Comparison of ENCODE assay signal across 8 cellular contexts in the genomic region with DNA sequence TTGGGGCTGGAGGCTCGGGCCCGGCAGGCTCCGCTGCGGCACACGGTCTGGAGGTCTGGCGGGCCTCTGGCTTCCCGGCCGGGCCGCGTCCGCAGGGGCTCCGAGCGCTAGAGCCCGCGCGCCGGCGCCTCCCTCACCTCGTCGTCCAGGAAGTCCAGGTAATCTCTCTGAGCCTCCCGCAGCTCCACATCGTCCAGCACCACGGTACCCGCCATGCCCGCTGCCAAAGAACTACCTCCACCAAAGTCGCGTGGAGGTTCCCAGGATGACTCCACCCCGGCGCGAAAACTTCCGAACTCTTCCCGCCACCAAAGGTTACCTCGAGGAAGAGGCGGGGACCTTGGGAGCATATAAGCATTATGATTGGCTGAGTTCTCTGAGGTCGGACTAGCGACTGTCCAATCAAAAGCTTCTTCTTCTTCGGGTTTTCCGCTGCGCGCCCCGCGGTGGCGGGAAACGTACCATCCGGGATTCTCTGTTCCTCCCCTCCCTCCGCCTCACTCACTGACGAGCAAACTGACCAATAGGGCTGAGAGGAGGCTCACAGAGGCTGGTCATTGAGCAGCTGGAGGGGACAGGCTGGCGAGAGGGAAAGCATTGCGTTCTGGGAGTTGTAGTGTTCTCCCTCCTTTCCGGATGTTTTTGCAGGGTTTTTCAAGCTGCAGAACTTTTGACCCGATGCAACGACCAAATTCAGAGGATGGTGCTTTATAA. TPM values are rescaled to one million over a fixed set of nuclear protein-coding genes. Genes with fewer than 3 reads are reported as not detected.
DNase-seq lines count a peak whose midpoint lies in the region; ATAC-seq and TF ChIP-seq lines count a peak whose summit lies in the region.

Gene MCM3, minus strand, starts transcription at position 283 of the 714 bp plus-strand sequence. Its CDS starts 68 bp downstream, at position 215.

- peak within 1 kb of the TSS; percentile 72 for H3K9ac ChIP-seq in DND-41 (ENCODE audit: low read depth, low read length)
- H3K9ac ChIP-seq in GM23248, result peak within 1 kb of the TSS; percentile 83
- peak within 1 kb of the TSS; percentile 66 for H3K9ac ChIP-seq in fibroblast of lung (ENCODE audit: insufficient read depth, low read length)

- H3K36me3 Mint-ChIP-seq in activated T-helper 1 cell treated with anti-CD3 and anti-CD28 coated beads, Interleukin-12 subunit alpha, Interleukin-12 subunit beta, Interleukin-2, Interleukin-4 antibody, amounts not matched to agents 30 ng/mL and 10 ng/mL and 1 ng/mL, durations not matched to agents 14 hours and 24 hours and 36 hours (ENCODE audit: low read depth), result peaks cover 34% of the 10 kb centered on the region
- H3K36me3 Mint-ChIP-seq in naive thymus-derived CD4-positive, alpha-beta T cell, result peaks cover 5 to 27% (median 23%) of the 10 kb centered on the region in 5 donors
- H3K36me3 Mint-ChIP-seq in stimulated activated naive B cell treated with anti-CD40 and anti-IgM and Interleukin-4, amounts not matched to agents 10 μg/mL and 1 μg/mL and 100 μg/mL, for 72 hours, result peaks cover 21 to 30% of the 10 kb centered on the region in 2 donors

- peaks cover 50% of the 10 kb centered on the region for H3K4me1 Mint-ChIP-seq in activated T-helper 1 cell treated with anti-CD3 and anti-CD28 coated beads, Interleukin-12 subunit alpha, Interleukin-12 subunit beta, Interleukin-2, Interleukin-4 antibody, amounts not matched to agents 30 ng/mL and 10 ng/mL and 1 ng/mL, durations not matched to agents 14 hours and 24 hours and 36 hours (ENCODE audit: low read depth)
- H3K4me1 Mint-ChIP-seq in naive thymus-derived CD4-positive, alpha-beta T cell, result peaks cover 22 to 58% (median 48%) of the 10 kb centered on the region in 7 donors
- H3K4me1 Mint-ChIP-seq in stimulated activated naive B cell treated with anti-CD40 and anti-IgM and Interleukin-4, amounts not matched to agents 10 μg/mL and 1 μg/mL and 100 μg/mL, for 72 hours, result peaks cover 11 to 22% of the 10 kb centered on the region in 2 donors

- H3K27me3 Mint-ChIP-seq in activated T-helper 1 cell treated with anti-CD3 and anti-CD28 coated beads, Interleukin-12 subunit alpha, Interleukin-12 subunit beta, Interleukin-2, Interleukin-4 antibody, amounts not matched to agents 30 ng/mL and 10 ng/mL and 1 ng/mL, durations not matched to agents 14 hours and 24 hours and 36 hours (ENCODE audit: insufficient read depth), result no peaks in the 10 kb centered on the region
- H3K27me3 Mint-ChIP-seq in naive thymus-derived CD4-positive, alpha-beta T cell, result no peaks in the 10 kb centered on the region
- no peaks in the 10 kb centered on the region for H3K27me3 Mint-ChIP-seq in stimulated activated naive B cell treated with anti-CD40 and anti-IgM and Interleukin-4, amounts not matched to agents 10 μg/mL and 1 μg/mL and 100 μg/mL, for 72 hours

- in situ Hi-C loops in GM23248 (cut with MboI), result no loop called here

- H3K4me2 ChIP-seq in DND-41 (ENCODE audit: insufficient read depth, low read length) (peak within 1 kb of the TSS; percentile 74), GM23248 (ENCODE audit: unreplicated experiment) (peak within 1 kb of the TSS; percentile 88), fibroblast of lung (ENCODE audit: extremely low read depth, insufficient read depth, low read length) (peak within 1 kb of the TSS; percentile 89)

- H3K4me1 ChIP-seq in DND-41 (ENCODE audit: insufficient read depth, low read length) (peaks cover 66% of the 10 kb centered on the region), GM23248 (ENCODE audit: insufficient read depth) (peaks cover 9% of the 10 kb centered on the region; the same call in 1 of the 2 replicates), fibroblast of lung (ENCODE audit: control insufficient read depth, extremely low read depth, insufficient read depth, low read length) (peaks cover 3% of the 10 kb centered on the region)
- peaks cover 32 to 33% of the 10 kb centered on the region in 2 donors for H3K4me1 ChIP-seq in naive thymus-derived CD4-positive, alpha-beta T cell (ENCODE audit: control insufficient read depth in 2 of 2, insufficient read depth in 2 of 2, low read length in 2 of 2)

- CTCF ChIA-PET in naive thymus-derived CD4-positive, alpha-beta T cell (lab: Charles Lee), result interaction anchor here (0.6 to 5.1 kb wide), 17 partner anchors 9 to 1077 kb away, joined by 3 to 88 read pairs (median 6); partner anchors contain the start of genes EFHC1 and PAQR8

- H4K20me1 ChIP-seq in DND-41 (ENCODE audit: insufficient read depth, low read length) (peaks cover 36% of the 10 kb centered on the region), GM23248 (ENCODE audit: insufficient read depth) (no peaks in the 10 kb centered on the region), fibroblast of lung (ENCODE audit: control insufficient read depth, extremely low read depth, insufficient read depth, low read length) (no peaks in the 10 kb centered on the region)

- whole genome bisulfite sequencing in GM23248 (ENCODE audit: low coverage in 1 of 2, low lambda C conversion rate in 2 of 2, missing lambda C conversion rate in 2 of 2), 2 experiments, result 1 to 3% methylated on average over 49 to 52 of the region's 52 CpGs

- H3F3A ChIP-seq in GM23248 (ENCODE audit: insufficient read depth), result peaks cover 18% of the 10 kb centered on the region

- no peaks in the 10 kb centered on the region for H3K9me2 ChIP-seq in GM23248 (ENCODE audit: insufficient read depth)

- peak within 1 kb of the TSS; percentile 76 for H3K27ac Mint-ChIP-seq in activated T-helper 1 cell treated with anti-CD3 and anti-CD28 coated beads, Interleukin-12 subunit alpha, Interleukin-12 subunit beta, Interleukin-2, Interleukin-4 antibody, amounts not matched to agents 30 ng/mL and 10 ng/mL and 1 ng/mL, durations not matched to agents 14 hours and 24 hours and 36 hours
- peak within 1 kb of the TSS in 6 of 9 donors; percentile 28 to 77 (median 30) for H3K27ac Mint-ChIP-seq in naive thymus-derived CD4-positive, alpha-beta T cell
- H3K27ac Mint-ChIP-seq in stimulated activated naive B cell treated with anti-CD40 and anti-IgM and Interleukin-4, amounts not matched to agents 10 μg/mL and 1 μg/mL and 100 μg/mL, for 72 hours, result no peak within 1 kb of the TSS

- H3K36me3 ChIP-seq in DND-41 (ENCODE audit: insufficient read depth, low read length) (peaks cover 43% of the 10 kb centered on the region), GM23248 (ENCODE audit: low read depth) (peaks cover 23% of the 10 kb centered on the region), fibroblast of lung (ENCODE audit: control insufficient read depth, insufficient read depth, low read length) (peaks cover 2% of the 10 kb centered on the region)
- H3K36me3 ChIP-seq in naive thymus-derived CD4-positive, alpha-beta T cell (ENCODE audit: control insufficient read depth in 2 of 3, insufficient read depth in 3 of 3, low read length in 3 of 3), result peaks cover 2 to 29% (median 6%) of the 10 kb centered on the region in 3 experiments

- peak; percentile 99 for DNase-seq in DND-41
- peak; percentile 100 for DNase-seq in GM23248
- DNase-seq in Kasumi-1 (lab: John Stamatoyannopoulos, UW), result peak; percentile 99
- DNase-seq in RPMI7951 (ENCODE audit: low read depth), result peak; percentile 99
- DNase-seq in activated T-helper 1 cell treated with anti-CD3 and anti-CD28 coated beads, Interleukin-12 subunit alpha, Interleukin-12 subunit beta, Interleukin-2, Interleukin-4 antibody, amounts not matched to agents 30 ng/mL and 10 ng/mL and 1 ng/mL, durations not matched to agents 14 hours and 24 hours and 36 hours (ENCODE audit: low spot score), result peak; percentile 97
- peak; percentile 99 for DNase-seq in fibroblast of lung (ENCODE audit: low read depth in 2 of 2)
- DNase-seq in naive thymus-derived CD4-positive, alpha-beta T cell, result peak; percentile 76 to 98 (median 97)
- DNase-seq in stimulated activated naive B cell treated with anti-CD40 and anti-IgM and Interleukin-4, amounts not matched to agents 10 μg/mL and 1 μg/mL and 100 μg/mL, for 72 hours, result peak; percentile 98

- intact Hi-C loops in activated T-helper 1 cell treated with anti-CD3 and anti-CD28 coated beads, Interleukin-12 subunit alpha, Interleukin-12 subunit beta, Interleukin-2, Interleukin-4 antibody, amounts not matched to agents 30 ng/mL and 10 ng/mL and 1 ng/mL, durations not matched to agents 14 hours and 24 hours and 36 hours (cut with micrococcal nuclease), result loop anchor here (1.0 to 10.0 kb wide), 13 partner anchors 12 to 1510 kb away; partner anchors contain the start of genes EFHC1, GCLC, GSTA4 and LRRC1
- intact Hi-C loops in naive thymus-derived CD4-positive, alpha-beta T cell (cut with micrococcal nuclease), result loop anchor here (1.0 to 5.0 kb wide), 15 partner anchors 21 to 1263 kb away; partner anchors contain the start of genes EFHC1 (in 2 of the 2), GSTA4 (in 2 of the 2), TRAM2 (in 2 of the 2) and GCLC (in 1 of the 2)

- peak within 1 kb of the TSS; percentile 74 for H2AFZ ChIP-seq in DND-41 (ENCODE audit: low read depth, low read length)
- H2AFZ ChIP-seq in GM23248, result peak within 1 kb of the TSS; percentile 95
- peak within 1 kb of the TSS; percentile 83 for H2AFZ ChIP-seq in fibroblast of lung (ENCODE audit: low read length)

- POLR2A ChIA-PET in naive thymus-derived CD4-positive, alpha-beta T cell (lab: Charles Lee), result interaction anchor here (0.6 to 6.3 kb wide), 27 partner anchors 10 to 781 kb away, joined by 3 to 92 read pairs (median 7); partner anchors contain the start of genes EFHC1, FBXO9, GSTA4 and PAQR8

- H3K4me3 Mint-ChIP-seq in activated T-helper 1 cell treated with anti-CD3 and anti-CD28 coated beads, Interleukin-12 subunit alpha, Interleukin-12 subunit beta, Interleukin-2, Interleukin-4 antibody, amounts not matched to agents 30 ng/mL and 10 ng/mL and 1 ng/mL, durations not matched to agents 14 hours and 24 hours and 36 hours, result no peak within 1 kb of the TSS
- peak within 1 kb of the TSS in 4 of 10 donors; percentile 42 to 89 (median 58) for H3K4me3 Mint-ChIP-seq in naive thymus-derived CD4-positive, alpha-beta T cell
- H3K4me3 Mint-ChIP-seq in stimulated activated naive B cell treated with anti-CD40 and anti-IgM and Interleukin-4, amounts not matched to agents 10 μg/mL and 1 μg/mL and 100 μg/mL, for 72 hours, result peak within 1 kb of the TSS; percentile 80 to 82

- H3K9me3 ChIP-seq in DND-41 (ENCODE audit: insufficient read depth, low read length, severe bottlenecking), result no peaks in the 10 kb centered on the region
- no peaks in the 10 kb centered on the region for H3K9me3 ChIP-seq in GM23248 (ENCODE audit: low read depth)
- no peaks in the 10 kb centered on the region for H3K9me3 ChIP-seq in fibroblast of lung (ENCODE audit: control insufficient read depth, insufficient read depth, low read depth, low read length)
- H3K9me3 ChIP-seq in naive thymus-derived CD4-positive, alpha-beta T cell (ENCODE audit: control insufficient read depth in 2 of 3, low read length in 3 of 3), result no peaks in the 10 kb centered on the region

- H3K9me3 Mint-ChIP-seq in activated T-helper 1 cell treated with anti-CD3 and anti-CD28 coated beads, Interleukin-12 subunit alpha, Interleukin-12 subunit beta, Interleukin-2, Interleukin-4 antibody, amounts not matched to agents 30 ng/mL and 10 ng/mL and 1 ng/mL, durations not matched to agents 14 hours and 24 hours and 36 hours, result no peaks in the 10 kb centered on the region
- no peaks in the 10 kb centered on the region for H3K9me3 Mint-ChIP-seq in naive thymus-derived CD4-positive, alpha-beta T cell
- H3K9me3 Mint-ChIP-seq in stimulated activated naive B cell treated with anti-CD40 and anti-IgM and Interleukin-4, amounts not matched to agents 10 μg/mL and 1 μg/mL and 100 μg/mL, for 72 hours, result no peaks in the 10 kb centered on the region

- peak; percentile 95 for ATAC-seq in DND-41 (ENCODE audit: insufficient read depth, low read depth)
- ATAC-seq in naive thymus-derived CD4-positive, alpha-beta T cell, result peak; percentile 98
- peak; percentile 98 for ATAC-seq in stimulated activated naive B cell treated with anti-CD40 and anti-IgM and Interleukin-4, amounts not matched to agents 10 μg/mL and 1 μg/mL and 100 μg/mL, for 72 hours (replicated peaks)

- TF ChIP-seq CTCF in DND-41 (IDR thresholded peaks at IDR 0.05; ENCODE audit: borderline replicate concordance, extremely low read depth, low read length, poor library complexity, severe bottlenecking) (no peak), fibroblast of lung (conservative IDR thresholded peaks at IDR 0.05 in 1 of 2, IDR thresholded peaks at IDR 0.05 in 1 of 2; ENCODE audit: low read depth in 1 of 2, low read length in 2 of 2) (peak in 1 of 2 donors; percentile 31)

- H3K79me2 ChIP-seq in DND-41 (ENCODE audit: insufficient read depth, low read length) (peaks cover 55% of the 10 kb centered on the region), GM23248 (ENCODE audit: insufficient read depth) (peaks cover 26% of the 10 kb centered on the region), fibroblast of lung (ENCODE audit: control insufficient read depth, insufficient read depth, low read length) (peaks cover 20% of the 10 kb centered on the region)

- H3K27ac ChIP-seq in DND-41 (ENCODE audit: low read length) (peak within 1 kb of the TSS; percentile 94), GM23248 (peak within 1 kb of the TSS; percentile 41), fibroblast of lung (ENCODE audit: insufficient read depth, low read length) (peak within 1 kb of the TSS; percentile 69)
- peak within 1 kb of the TSS; percentile 74 for H3K27ac ChIP-seq in naive thymus-derived CD4-positive, alpha-beta T cell (ENCODE audit: low read depth, low read length)

- peak within 1 kb of the TSS; percentile 79 to 92 for H3K4me3 ChIP-seq in DND-41 (ENCODE audit: low read depth in 1 of 2, low read length in 2 of 2)
- H3K4me3 ChIP-seq in GM23248, result peak within 1 kb of the TSS; percentile 81
- peak within 1 kb of the TSS; percentile 69 to 91 (median 76) for H3K4me3 ChIP-seq in fibroblast of lung (replicated peaks in 1 of 4; ENCODE audit: control extremely low read depth in 1 of 4, insufficient read depth in 1 of 4, low read depth in 3 of 4, low read length in 4 of 4)
- peak within 1 kb of the TSS; percentile 77 for H3K4me3 ChIP-seq in naive thymus-derived CD4-positive, alpha-beta T cell (ENCODE audit: low read length)

- H3K27me3 ChIP-seq in DND-41 (ENCODE audit: insufficient read depth, low read length, poor library complexity) (no peaks in the 10 kb centered on the region), GM23248 (replicated peaks; ENCODE audit: insufficient read depth) (no peaks in the 10 kb centered on the region), fibroblast of lung (ENCODE audit: control insufficient read depth, insufficient read depth, low read length) (no peaks in the 10 kb centered on the region)
- no peaks in the 10 kb centered on the region for H3K27me3 ChIP-seq in naive thymus-derived CD4-positive, alpha-beta T cell (ENCODE audit: control insufficient read depth in 2 of 2, insufficient read depth in 2 of 2, low read length in 2 of 2)

RNA-seq across cellular contexts. Expression of gene MCM3, which starts in this region (rescaled TPM):
- 41.8 and 54.9 TPM in 2 replicates for total RNA-seq in GM23248 (2014; rRNA removed; shearing (Covaris generic))
- 29.8 and 30.6 TPM in 2 replicates for polyA plus RNA-seq in GM23248 (2016; fragmentation: Nextera tagmentation; extraction: Ambion mirVana)
- total RNA-seq in RPMI7951 (2014; rRNA removed; shearing (Covaris generic)), result 101 and 116 TPM in 2 replicates
- total RNA-seq in activated T-helper 1 cell treated with anti-CD3 and anti-CD28 coated beads, Interleukin-12 subunit alpha, Interleukin-12 subunit beta, Interleukin-2, Interleukin-4 antibody, amounts not matched to agents 30 ng/mL and 10 ng/mL and 1 ng/mL, durations not matched to agents 14 hours and 24 hours and 36 hours, result 212 and 214 TPM in 2 replicates
- 15.9 and 18.0 TPM in 2 replicates for total RNA-seq in fibroblast of lung
- polyA plus RNA-seq in fibroblast of lung, result 40.3 and 89.5 TPM in 2 replicates
- 24.5 and 57.0 TPM in 2 replicates for polyA plus RNA-seq in fibroblast of lung (2012)
- polyA minus RNA-seq in fibroblast of lung (ENCODE audit: low replicate concordance), result 27.7 and 117 TPM in 2 replicates
- 100 to 1,000 TPM in 1 of 5 experiments, 10 to 100 TPM in 4; 20.3 to 157 (median 45.2) TPM for total RNA-seq in naive thymus-derived CD4-positive, alpha-beta T cell
- 10 to 100 TPM; 51.6 to 70.5 TPM for polyA plus RNA-seq in naive thymus-derived CD4-positive, alpha-beta T cell

Comparison
In these comparisons a context has a peak if more than half of its experiments do, and no peak if none do; other contexts are left out.
1. Peak in every context shown above with its lines: DNase-seq, ATAC-seq, H3K4me3 ChIP-seq and H3K27ac ChIP-seq.
2. H3K27ac ChIP-seq: peak in every context shown above with its lines; median percentile 94 in DND-41; 74 in naive thymus-derived CD4-positive, alpha-beta T cell; 69 in fibroblast of lung; 41 in GM23248.